Comparison of ENCODE assay signal across 26 cellular contexts in the genomic region with DNA sequence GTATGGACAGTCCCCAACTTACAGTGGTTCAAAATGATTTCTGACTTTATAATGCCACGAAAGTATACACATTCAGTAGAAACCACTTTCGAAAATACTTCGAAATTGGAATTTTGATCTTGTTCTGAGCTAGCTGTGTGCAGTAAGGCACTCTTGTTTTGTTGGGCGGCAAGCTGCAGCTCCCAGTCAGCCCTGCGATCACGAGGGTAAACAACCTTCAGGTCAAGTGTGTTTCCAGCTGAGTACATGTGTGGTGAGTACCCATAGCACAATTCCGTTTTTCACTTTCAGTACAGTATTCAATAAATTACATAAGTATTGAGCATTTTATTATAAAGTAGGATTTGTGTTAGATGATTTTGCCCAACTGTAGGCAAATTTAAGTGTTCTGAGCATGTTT.
DNase-seq lines count a peak whose midpoint lies in the region; ATAC-seq and TF ChIP-seq lines count a peak whose summit lies in the region.
"Had no signal": no experiment of that assay in that cellular context is flagged by ENCODE, and none has a peak within 500 bp of the region (broad histone marks: within the 10 kb centered on the region; RNA-seq: fewer than 3 reads in every experiment).

No MANE protein-coding gene starts in this region.

- no peak overlapping the region for H3K4me3 Mint-ChIP-seq in activated naive CD8-positive, alpha-beta T cell treated with anti-CD3 and anti-CD28 coated beads for 36 hours
- H3K4me3 Mint-ChIP-seq: activated CD4-positive, alpha-beta T cell treated with anti-CD3 and anti-CD28 coated beads, Interleukin-2, amount 10 ng/mL, durations not matched to agents 24 days and 14 days; activated T-cell treated with anti-CD3 and anti-CD28 coated beads, Interleukin-2, amount 50 U/mL, for 4 hours; CD14-positive monocyte; T-helper 2 cell treated with Interferon-gamma antibody and Interleukin-4, amounts not matched to agents 5 μg/mL and 100 μg/mL, for 36 hours had no signal

- H3K36me3 Mint-ChIP-seq in activated naive CD8-positive, alpha-beta T cell treated with anti-CD3 and anti-CD28 coated beads for 36 hours: no peaks in the 10 kb centered on the region
- H3K36me3 Mint-ChIP-seq: CD14-positive monocyte had no signal

- intact Hi-C loops in lower lobe of right lung (cut with DNase I): no loop called here

- H3K9me3 ChIP-seq in lower lobe of right lung: no peaks in the 10 kb centered on the region
- H3K9me3 ChIP-seq: gastrocnemius medialis, vagina had no signal

- peaks cover 1% of the 10 kb centered on the region for H3K9me3 Mint-ChIP-seq in activated naive CD8-positive, alpha-beta T cell treated with anti-CD3 and anti-CD28 coated beads for 36 hours
- H3K9me3 Mint-ChIP-seq: activated CD4-positive, alpha-beta T cell treated with anti-CD3 and anti-CD28 coated beads, Interleukin-2, amount 10 ng/mL, durations not matched to agents 24 days and 14 days; T-helper 2 cell treated with Interferon-gamma antibody and Interleukin-4, amounts not matched to agents 5 μg/mL and 100 μg/mL, for 36 hours had no signal

- H3K4me3 ChIP-seq in lower lobe of right lung: no peak overlapping the region
- H3K4me3 ChIP-seq: gastrocnemius medialis, vagina had no signal

- H3K27ac Mint-ChIP-seq in activated naive CD8-positive, alpha-beta T cell treated with anti-CD3 and anti-CD28 coated beads for 36 hours: no peak overlapping the region
- H3K27ac Mint-ChIP-seq: activated CD4-positive, alpha-beta T cell treated with anti-CD3 and anti-CD28 coated beads, Interleukin-2, amount 10 ng/mL, durations not matched to agents 24 days and 14 days; CD14-positive monocyte; progenitor cell of endocrine pancreas; T-helper 2 cell treated with Interferon-gamma antibody and Interleukin-4, amounts not matched to agents 5 μg/mL and 100 μg/mL, for 36 hours had no signal

- no peak overlapping the region for H3K27ac ChIP-seq in lower lobe of right lung
- H3K27ac ChIP-seq: 22Rv1, gastrocnemius medialis, vagina, VCaP had no signal

- H3K27me3 ChIP-seq in lower lobe of right lung (ENCODE audit: low read depth): no peaks in the 10 kb centered on the region
- H3K27me3 ChIP-seq: gastrocnemius medialis, vagina had no signal

- no peaks in the 10 kb centered on the region for H3K4me1 ChIP-seq in lower lobe of right lung
- H3K4me1 ChIP-seq: gastrocnemius medialis, vagina had no signal

- peak; percentile 56 to 59 for ATAC-seq in lower lobe of right lung
- ATAC-seq: activated T-cell treated with anti-CD3 and anti-CD28 coated beads, Interleukin-2, amount 50 U/mL, for 4 hours; gastrocnemius medialis; left cardiac atrium had no signal

- no peaks in the 10 kb centered on the region for H3K27me3 Mint-ChIP-seq in activated naive CD8-positive, alpha-beta T cell treated with anti-CD3 and anti-CD28 coated beads for 36 hours
- H3K27me3 Mint-ChIP-seq: activated CD4-positive, alpha-beta T cell treated with anti-CD3 and anti-CD28 coated beads, Interleukin-2, amount 10 ng/mL, durations not matched to agents 24 days and 14 days; progenitor cell of endocrine pancreas had no signal

- TF ChIP-seq CTCF in lower lobe of right lung (IDR thresholded peaks at IDR 0.05): no peak

- DNase-seq in NCI-H146 (lab: John Stamatoyannopoulos, UW) (peak; percentile 23), NCI-H146 treated with DMSO at 0.1 percent for 48 hours (lab: John Stamatoyannopoulos, UW; ENCODE audit: unreplicated experiment) (no peak), NCI-H2029 (lab: John Stamatoyannopoulos, UW) (peak; percentile 43), NCI-H748 (lab: John Stamatoyannopoulos, UW; ENCODE audit: unreplicated experiment) (peak; percentile 82), lower lobe of right lung (no peak), NCI-H1694 (lab: John Stamatoyannopoulos, UW) (no peak)
- no peak for DNase-seq in activated T-cell treated with anti-CD3 and anti-CD28 coated beads, Interleukin-2, amount 50 U/mL, for 1 hour
- DNase-seq in activated naive CD8-positive, alpha-beta T cell treated with anti-CD3 and anti-CD28 coated beads for 36 hours: no peak
- DNase-seq: activated CD4-positive, alpha-beta T cell treated with anti-CD3 and anti-CD28 coated beads, Interleukin-2, amount 10 ng/mL, durations not matched to agents 24 days and 14 days; activated gamma-delta T cell treated with Interleukin-2 at 50 U/mL for 16 hours; activated T-cell treated with anti-CD3 and anti-CD28 coated beads, Interleukin-2, amount 50 U/mL, for 4 hours; EL; gastrocnemius medialis; KBM-7; left cardiac atrium; mesenchymal stem cell; NCI-H1436 treated with DMSO at 0.1 percent for 48 hours; NCI-H526 treated with DMSO at 0.1 percent for 48 hours; stimulated activated CD4-positive, alpha-beta T cell treated with anti-CD3 and anti-CD28 coated beads, Interleukin-15, amount 100 ng/mL, for 24 hours; stimulated activated naive CD4-positive, alpha-beta T cell had no signal

- H3K36me3 ChIP-seq in lower lobe of right lung: no peaks in the 10 kb centered on the region
- H3K36me3 ChIP-seq: gastrocnemius medialis, vagina had no signal

- no peaks in the 10 kb centered on the region for H3K4me1 Mint-ChIP-seq in activated naive CD8-positive, alpha-beta T cell treated with anti-CD3 and anti-CD28 coated beads for 36 hours
- H3K4me1 Mint-ChIP-seq: activated CD4-positive, alpha-beta T cell treated with anti-CD3 and anti-CD28 coated beads, Interleukin-2, amount 10 ng/mL, durations not matched to agents 24 days and 14 days; CD14-positive monocyte had no signal

Comparison
In these comparisons a context has a peak if more than half of its experiments do, and no peak if none do; other contexts are left out.
1. DNase-seq: peak in NCI-H146 (single experiment), NCI-H2029 (single experiment) and NCI-H748 (single experiment); none in NCI-H146 treated with DMSO at 0.1 percent for 48 hours (single experiment), lower lobe of right lung (single experiment), activated T-cell treated with anti-CD3 and anti-CD28 coated beads, Interleukin-2, amount 50 U/mL, for 1 hour (single experiment), NCI-H1694 (single experiment) and activated naive CD8-positive, alpha-beta T cell treated with anti-CD3 and anti-CD28 coated beads for 36 hours (single experiment).